In the genomic region with DNA sequence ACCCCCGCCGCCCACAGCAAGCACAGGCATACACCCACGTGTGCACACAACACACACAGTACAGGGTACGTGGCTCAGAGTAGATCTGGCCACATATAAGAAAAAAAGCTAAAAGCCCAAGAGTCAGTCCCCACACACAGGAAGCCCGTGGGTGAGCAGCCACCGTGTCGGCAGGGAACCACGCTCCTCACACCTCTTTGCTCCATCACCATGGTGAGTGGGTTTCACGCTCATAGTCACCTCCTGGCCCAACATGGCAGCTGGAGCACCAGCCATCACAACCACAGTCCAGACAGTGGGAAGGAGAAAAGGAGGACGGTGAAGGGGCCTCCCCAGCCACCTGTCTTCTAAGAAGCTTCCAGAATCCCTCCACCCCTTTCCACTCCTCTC, we compare ENCODE assay signal across 1 cellular context.
TF ChIP-seq lines count a peak whose summit lies in the region.

No MANE protein-coding gene starts in this region.

TF ChIP-seq in SK-N-SH treated with all-trans-retinoic acid at 6 μM for 48 hours, 23 proteins besides CTCF, POLR2A, EP300 and RAD21 (continued from another document):
- TF ChIP-seq RARB (CRISPR knock-in tag; IDR thresholded peaks at IDR 0.05) (no peak), BACH2 (CRISPR knock-in tag; IDR thresholded peaks at IDR 0.05; ENCODE audit: borderline replicate concordance) (no peak), ZNF565 (CRISPR knock-in tag; conservative IDR thresholded peaks at IDR 0.05; ENCODE audit: low read depth) (no peak), GLIS3 (CRISPR knock-in tag; IDR thresholded peaks at IDR 0.05) (no peak), PATZ1 (CRISPR knock-in tag; IDR thresholded peaks at IDR 0.05; ENCODE audit: borderline replicate concordance) (no peak), SNAI2 (CRISPR knock-in tag; IDR thresholded peaks at IDR 0.05) (no peak), ZNF8 (CRISPR knock-in tag; IDR thresholded peaks at IDR 0.05) (no peak), CSRNP3 (CRISPR knock-in tag; IDR thresholded peaks at IDR 0.05) (no peak), ESRRG (CRISPR knock-in tag; IDR thresholded peaks at IDR 0.05) (no peak), CREB5 (CRISPR knock-in tag; IDR thresholded peaks at IDR 0.05; ENCODE audit: low read depth) (no peak), ZNF70 (CRISPR knock-in tag; IDR thresholded peaks at IDR 0.05) (no peak), PPARA (CRISPR knock-in tag; IDR thresholded peaks at IDR 0.05; ENCODE audit: borderline replicate concordance) (no peak), ISL1 (CRISPR knock-in tag; IDR thresholded peaks at IDR 0.05) (no peak)
TF ChIP-seq in SK-N-SH treated with all-trans-retinoic acid at 6 μM for 48 hours: peak in this region for 0.
